ENCODE assay signal across 15 cellular contexts in genomic region chr1:29883986-29884385, GRCh38.
"Had no signal": no experiment of that assay in that cellular context is flagged by ENCODE, and none has a peak within 500 bp of the region (broad histone marks: within the 10 kb centered on the region; RNA-seq: fewer than 3 reads in every experiment).

No MANE protein-coding gene starts in this region.

- H3K4me3 Mint-ChIP-seq: dendritic cell treated with granulocyte-macrophage colony-stimulating factor and Interleukin-4, amounts not matched to agents 40 ng/mL and 50 ng/mL, for 4 days; naive thymus-derived CD4-positive, alpha-beta T cell had no signal

- H3K4me1 Mint-ChIP-seq: naive thymus-derived CD4-positive, alpha-beta T cell had no signal

- H3K9me3 Mint-ChIP-seq: dendritic cell treated with granulocyte-macrophage colony-stimulating factor and Interleukin-4, amounts not matched to agents 40 ng/mL and 50 ng/mL, for 4 days had no signal

- DNase-seq: cortex of kidney; effector CD8-positive, alpha-beta T cell; foreskin keratinocyte; heart right ventricle; hippocampal formation; left cardiac atrium; left lung; left ventricle myocardium superior; lower lobe of right lung; mesenchymal stem cell; midbrain; naive thymus-derived CD4-positive, alpha-beta T cell had no signal

- H3K4me3 ChIP-seq: esophagus muscularis mucosa, gastroesophageal sphincter, heart right ventricle, left lung, lower lobe of right lung had no signal

- H3K27me3 Mint-ChIP-seq: dendritic cell treated with granulocyte-macrophage colony-stimulating factor and Interleukin-4, amounts not matched to agents 40 ng/mL and 50 ng/mL, for 4 days had no signal

- ATAC-seq: foreskin keratinocyte; gastroesophageal sphincter; heart right ventricle; left cardiac atrium; left lung; left ventricle myocardium superior; lower lobe of right lung; naive thymus-derived CD4-positive, alpha-beta T cell had no signal

- H3K27ac ChIP-seq: esophagus muscularis mucosa, foreskin keratinocyte, gastroesophageal sphincter, heart right ventricle, left lung, lower lobe of right lung had no signal

- H3K27ac Mint-ChIP-seq: dendritic cell treated with granulocyte-macrophage colony-stimulating factor and Interleukin-4, amounts not matched to agents 40 ng/mL and 50 ng/mL, for 4 days; naive thymus-derived CD4-positive, alpha-beta T cell had no signal

- H3K36me3 Mint-ChIP-seq: naive thymus-derived CD4-positive, alpha-beta T cell had no signal
